10 cellular contexts compared by ENCODE assay signal in the genomic region with DNA sequence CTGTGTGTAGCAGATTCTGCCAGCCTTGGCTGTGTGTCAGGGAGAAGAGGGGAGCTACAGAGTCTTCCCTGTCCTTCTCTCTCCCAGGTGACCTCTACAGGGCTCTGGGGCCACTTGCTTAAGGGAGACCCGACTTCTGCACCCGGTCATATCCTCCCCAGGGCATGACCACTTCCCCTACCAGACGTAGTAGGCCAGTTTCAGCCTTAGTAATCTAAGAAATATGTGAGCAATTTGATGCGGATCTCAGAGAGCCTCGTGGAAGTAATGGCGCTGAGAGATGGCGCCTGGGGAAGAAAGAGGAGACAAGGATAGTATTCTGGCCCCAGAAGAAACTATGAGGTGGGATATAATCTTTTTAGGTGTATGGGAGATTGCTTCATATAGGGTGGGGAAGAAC. TPM values are rescaled to one million over a fixed set of nuclear protein-coding genes. Genes with fewer than 3 reads are reported as not detected.
DNase-seq lines count a peak whose midpoint lies in the region; ATAC-seq, FAIRE-seq and TF ChIP-seq lines count a peak whose summit lies in the region.
"Had no signal": no experiment of that assay in that cellular context is flagged by ENCODE, and none has a peak within 500 bp of the region (broad histone marks: within the 10 kb centered on the region; RNA-seq: fewer than 3 reads in every experiment).

No MANE protein-coding gene starts in this region.

- DNase-seq in GM18507 (ENCODE audit: extremely low spot score, insufficient read length, low read depth) (no peak), SW480 (ENCODE audit: low spot score) (peak; percentile 68), foreskin fibroblast (peak; percentile 80 to 86), NCI-H146 (lab: John Stamatoyannopoulos, UW) (no peak), erythroblast (lab: John Stamatoyannopoulos, UW) (no peak)
- DNase-seq in stimulated activated effector memory CD8-positive, alpha-beta T cell treated with anti-CD3 and anti-CD28 coated beads, Interleukin-12 subunit alpha, Interleukin-12 subunit beta, amount 100 ng/mL, for 72 hours (ENCODE audit: low spot score in 2 of 2): no peak
- DNase-seq: activated naive CD8-positive, alpha-beta T cell treated with anti-CD3 and anti-CD28 coated beads, Interleukin-2, amount 10 ng/mL, durations not matched to agents 7 days and 5 days; naive B cell had no signal

- TF ChIP-seq CTCF in foreskin fibroblast (IDR thresholded peaks at IDR 0.05; ENCODE audit: low read depth, low read length): no peak

- peaks cover 28% of the 10 kb centered on the region for H3K4me1 Mint-ChIP-seq in stimulated activated effector memory CD8-positive, alpha-beta T cell treated with anti-CD3 and anti-CD28 coated beads, Interleukin-12 subunit alpha, Interleukin-12 subunit beta, amount 100 ng/mL, for 72 hours
- H3K4me1 Mint-ChIP-seq: activated naive CD8-positive, alpha-beta T cell treated with anti-CD3 and anti-CD28 coated beads, Interleukin-2, amount 10 ng/mL, durations not matched to agents 7 days and 5 days had no signal

- H3K4me3 ChIP-seq in foreskin fibroblast (ENCODE audit: low read depth in 1 of 2, low read length in 2 of 2): no peak overlapping the region

- H3K4me3 Mint-ChIP-seq in stimulated activated effector memory CD8-positive, alpha-beta T cell treated with anti-CD3 and anti-CD28 coated beads, Interleukin-12 subunit alpha, Interleukin-12 subunit beta, amount 100 ng/mL, for 72 hours: peak overlapping the region; percentile 7
- H3K4me3 Mint-ChIP-seq: activated naive CD8-positive, alpha-beta T cell treated with anti-CD3 and anti-CD28 coated beads, Interleukin-2, amount 10 ng/mL, durations not matched to agents 7 days and 5 days; naive B cell had no signal

- ATAC-seq in stimulated activated effector memory CD8-positive, alpha-beta T cell treated with anti-CD3 and anti-CD28 coated beads, Interleukin-12 subunit alpha, Interleukin-12 subunit beta, amount 100 ng/mL, for 72 hours: peak; percentile 76
- ATAC-seq in GM21619 (IDR thresholded peaks at IDR 0.05; ENCODE audit: unreplicated experiment) (no peak), esophagus mucosa (no peak)

- H3K36me3 Mint-ChIP-seq in stimulated activated effector memory CD8-positive, alpha-beta T cell treated with anti-CD3 and anti-CD28 coated beads, Interleukin-12 subunit alpha, Interleukin-12 subunit beta, amount 100 ng/mL, for 72 hours: no peaks in the 10 kb centered on the region
- H3K36me3 Mint-ChIP-seq: activated naive CD8-positive, alpha-beta T cell treated with anti-CD3 and anti-CD28 coated beads, Interleukin-2, amount 10 ng/mL, durations not matched to agents 7 days and 5 days; naive B cell had no signal

- FAIRE-seq in GM18507 (lab: Jason Lieb, UNC): peak; percentile 29

- TF ChIP-seq POLR2A in erythroblast (IDR thresholded peaks at IDR 0.05; ENCODE audit: low read length): no peak

- no peaks in the 10 kb centered on the region for H3K9me3 Mint-ChIP-seq in stimulated activated effector memory CD8-positive, alpha-beta T cell treated with anti-CD3 and anti-CD28 coated beads, Interleukin-12 subunit alpha, Interleukin-12 subunit beta, amount 100 ng/mL, for 72 hours
- H3K9me3 Mint-ChIP-seq: activated naive CD8-positive, alpha-beta T cell treated with anti-CD3 and anti-CD28 coated beads, Interleukin-2, amount 10 ng/mL, durations not matched to agents 7 days and 5 days; naive B cell had no signal

- H3K27ac Mint-ChIP-seq in stimulated activated effector memory CD8-positive, alpha-beta T cell treated with anti-CD3 and anti-CD28 coated beads, Interleukin-12 subunit alpha, Interleukin-12 subunit beta, amount 100 ng/mL, for 72 hours: peak overlapping the region; percentile 21
- H3K27ac Mint-ChIP-seq: activated naive CD8-positive, alpha-beta T cell treated with anti-CD3 and anti-CD28 coated beads, Interleukin-2, amount 10 ng/mL, durations not matched to agents 7 days and 5 days; naive B cell had no signal

RNA-seq across cellular contexts. Expression of gene NFIX, which starts 41.9 kb away (rescaled TPM):
- total RNA-seq in esophagus mucosa: 101 TPM

Comparison
In these comparisons a context has a peak if more than half of its experiments do, and no peak if none do; other contexts are left out.
1. DNase-seq: peak in SW480 (single experiment) and foreskin fibroblast (2 of 2); none in GM18507 (single experiment), stimulated activated effector memory CD8-positive, alpha-beta T cell treated with anti-CD3 and anti-CD28 coated beads, Interleukin-12 subunit alpha, Interleukin-12 subunit beta, amount 100 ng/mL, for 72 hours (0 of 2), NCI-H146 (single experiment) and erythroblast (0 of 2).